Comparison of ENCODE assay signal across 18 cellular contexts in genomic region chr18:44915661-44916060, GRCh38.
"Had no signal": no experiment of that assay in that cellular context is flagged by ENCODE, and none has a peak within 500 bp of the region (broad histone marks: within the 10 kb centered on the region; RNA-seq: fewer than 3 reads in every experiment).

No MANE protein-coding gene starts in this region.

- H3K9me3 ChIP-seq: SJCRH30 had no signal

- H3K9me3 Mint-ChIP-seq: activated CD8-positive, alpha-beta T cell treated with anti-CD3 and anti-CD28 coated beads for 36 hours; activated T-cell treated with anti-CD3 and anti-CD28 coated beads, Interleukin-2, amount 50 U/mL, for 4 hours; central memory CD8-positive, alpha-beta T cell; natural killer cell; WTC11 had no signal

- H3K4me3 ChIP-seq: SJCRH30 had no signal

- H3K36me3 ChIP-seq: SJCRH30 had no signal

- ATAC-seq: activated CD8-positive, alpha-beta T cell treated with anti-CD3 and anti-CD28 coated beads for 36 hours; activated naive CD4-positive, alpha-beta T cell treated with anti-CD3 and anti-CD28 coated beads, Interleukin-2, amount 50 U/mL, for 72 hours; activated T-cell treated with anti-CD3 and anti-CD28 coated beads, Interleukin-2, amount 50 U/mL, for 4 hours; natural killer cell; T-helper 17 cell; WTC11 had no signal

- DNase-seq: activated CD4-positive, alpha-beta T cell treated with anti-CD3 and anti-CD28 coated beads for 4 hours; activated CD8-positive, alpha-beta T cell treated with anti-CD3 and anti-CD28 coated beads for 36 hours; activated effector memory CD4-positive, alpha-beta T cell treated with anti-CD3 and anti-CD28 coated beads, Interleukin-2, amount 50 U/mL, for 16 hours; activated T-cell treated with anti-CD3 and anti-CD28 coated beads, Interleukin-2, amount 50 U/mL, for 4 hours; effector CD8-positive, alpha-beta T cell; glutamatergic neuron; kidney glomerular epithelial cell; mesenchymal stem cell; natural killer cell; posterior cingulate gyrus; SJCRH30; small intestine; T-helper 17 cell had no signal

- FAIRE-seq: small intestine had no signal

- H3K27ac ChIP-seq: SJCRH30 had no signal

- H3K4me1 Mint-ChIP-seq: T-helper 17 cell had no signal

- H3K4me3 Mint-ChIP-seq: activated CD8-positive, alpha-beta T cell treated with anti-CD3 and anti-CD28 coated beads for 36 hours; activated T-cell treated with anti-CD3 and anti-CD28 coated beads, Interleukin-2, amount 50 U/mL, for 4 hours; brain; central memory CD8-positive, alpha-beta T cell; natural killer cell; stimulated activated naive CD8-positive, alpha-beta T cell treated with anti-CD3 and anti-CD28 coated beads, Interleukin-15, Interleukin-2, amounts not matched to agents 100 ng/mL and 50 ng/mL, for 24 hours; T-helper 17 cell; WTC11 had no signal

- H3K27me3 ChIP-seq: SJCRH30 had no signal

- H3K4me1 ChIP-seq: SJCRH30 had no signal

- H3K36me3 Mint-ChIP-seq: activated naive CD4-positive, alpha-beta T cell treated with anti-CD3 and anti-CD28 coated beads, Interleukin-2, amount 50 U/mL, for 72 hours; natural killer cell; WTC11 had no signal

- H3K27me3 Mint-ChIP-seq: stimulated activated naive CD8-positive, alpha-beta T cell treated with anti-CD3 and anti-CD28 coated beads, Interleukin-15, Interleukin-2, amounts not matched to agents 100 ng/mL and 50 ng/mL, for 24 hours had no signal

- H3K27ac Mint-ChIP-seq: activated CD8-positive, alpha-beta T cell treated with anti-CD3 and anti-CD28 coated beads for 36 hours; activated naive CD4-positive, alpha-beta T cell treated with anti-CD3 and anti-CD28 coated beads, Interleukin-2, amount 50 U/mL, for 72 hours; natural killer cell; stimulated activated naive CD8-positive, alpha-beta T cell treated with anti-CD3 and anti-CD28 coated beads, Interleukin-15, Interleukin-2, amounts not matched to agents 100 ng/mL and 50 ng/mL, for 24 hours; T-helper 17 cell; WTC11 had no signal
